ENCODE assay signal across 24 cellular contexts in genomic region chr9:72884521-72884920, GRCh38.
DNase-seq lines count a peak whose midpoint lies in the region; ATAC-seq, FAIRE-seq and TF ChIP-seq lines count a peak whose summit lies in the region.
"Had no signal": no experiment of that assay in that cellular context is flagged by ENCODE, and none has a peak within 500 bp of the region (broad histone marks: within the 10 kb centered on the region; RNA-seq: fewer than 3 reads in every experiment).

No MANE protein-coding gene starts in this region.

- TF ChIP-seq CTCF in bronchial epithelial cell (IDR thresholded peaks at IDR 0.05; ENCODE audit: insufficient read depth, low read length, severe bottlenecking) (no peak), transverse colon (IDR thresholded peaks at IDR 0.05) (no peak)

- H3K9ac ChIP-seq in mucosa of rectum (ENCODE audit: low read depth in 1 of 2, low read length in 2 of 2): no peak overlapping the region
- H3K9ac ChIP-seq: BLaER1 had no signal

- no peaks in the 10 kb centered on the region for H3K36me3 ChIP-seq in bronchial epithelial cell (ENCODE audit: control insufficient read depth, insufficient read depth, low read length)
- no peaks in the 10 kb centered on the region for H3K36me3 ChIP-seq in mucosa of rectum (ENCODE audit: control insufficient read depth in 2 of 2, insufficient read depth in 2 of 2, low read length in 2 of 2)
- no peaks in the 10 kb centered on the region for H3K36me3 ChIP-seq in transverse colon
- H3K36me3 ChIP-seq: BLaER1, HAP-1 had no signal

- peak overlapping the region; percentile 10 to 39 for H3K27ac ChIP-seq in mucosa of rectum (ENCODE audit: low read depth in 2 of 2, low read length in 2 of 2)
- H3K27ac ChIP-seq in transverse colon: peak overlapping the region in 3 of 4 donors; percentile 35 to 66 (median 62)
- H3K27ac ChIP-seq: 22Rv1, BLaER1, C4-2B had no signal

- intact Hi-C loops in transverse colon (cut with DNase I; ENCODE audit: low total_unique reads): no loop called here

- in situ Hi-C loops in transverse colon (cut with MboI; ENCODE audit: low pct_ligation_motif_present in 1 of 4, low pct_unique_long_range_greater_than_20kb in 1 of 4, low sequenced_read_pairs in 3 of 4): no loop called here

- H3K4me3 ChIP-seq in bronchial epithelial cell (ENCODE audit: low read depth, low read length): no peak overlapping the region
- no peak overlapping the region for H3K4me3 ChIP-seq in mucosa of rectum (ENCODE audit: low read length in 2 of 2)
- no peak overlapping the region for H3K4me3 ChIP-seq in transverse colon
- H3K4me3 ChIP-seq: BLaER1, HAP-1 had no signal

- WGBS in transverse colon (ENCODE audit: low coverage in 1 of 2), 2 donors: 41 to 56% methylated on average over 1 of the region's 1 CpG

- H3K9me3 ChIP-seq in mucosa of rectum (ENCODE audit: control insufficient read depth in 2 of 2, low read length in 2 of 2) (no peaks in the 10 kb centered on the region), transverse colon (no peaks in the 10 kb centered on the region)
- H3K9me3 ChIP-seq: HAP-1 had no signal

- H3K27me3 ChIP-seq in bronchial epithelial cell (ENCODE audit: control insufficient read depth, insufficient read depth, low read length): no peaks in the 10 kb centered on the region
- H3K27me3 ChIP-seq in mucosa of rectum (ENCODE audit: control insufficient read depth in 2 of 2, insufficient read depth in 2 of 2, low read length in 2 of 2): no peaks in the 10 kb centered on the region
- H3K27me3 ChIP-seq in transverse colon: no peaks in the 10 kb centered on the region
- H3K27me3 ChIP-seq: BLaER1 had no signal

- TF ChIP-seq POLR2A in transverse colon (IDR thresholded peaks at IDR 0.05): no peak

- H3K4me1 ChIP-seq in mucosa of rectum (ENCODE audit: control insufficient read depth in 2 of 2, insufficient read depth in 2 of 2, low read length in 2 of 2): no peaks in the 10 kb centered on the region
- peaks cover 0 to 27% (median 7%) of the 10 kb centered on the region in 4 donors for H3K4me1 ChIP-seq in transverse colon
- H3K4me1 ChIP-seq: BLaER1, HAP-1 had no signal

- TF ChIP-seq EP300 in transverse colon (IDR thresholded peaks at IDR 0.05; ENCODE audit: low read depth): no peak

- no peak for FAIRE-seq in bronchial epithelial cell (lab: Jason Lieb, UNC)
- FAIRE-seq: A204.1, D721Med, GM12891, GM18507, H54 had no signal

- DNase-seq in LoVo (ENCODE audit: low spot score) (peak; percentile 56), bronchial epithelial cell (ENCODE audit: low read depth) (peak; percentile 37), transverse colon (no peak), COLO829 (ENCODE audit: low spot score) (no peak), islet precursor cell (no peak)
- DNase-seq: CD4-positive, CD25-positive, alpha-beta regulatory T cell; CD8-positive, alpha-beta T cell; DMS 273 treated with DMSO at 0.1 percent for 48 hours; DMS79; GF-D8; GOT3; HFFc6 had no signal

- ATAC-seq in HG02973 (IDR thresholded peaks at IDR 0.05; ENCODE audit: unreplicated experiment): no peak
- ATAC-seq in HG02884 (IDR thresholded peaks at IDR 0.05; ENCODE audit: unreplicated experiment): no peak
- ATAC-seq: CD8-positive, alpha-beta T cell had no signal

Comparison
In these comparisons a context has a peak if more than half of its experiments do, and no peak if none do; other contexts are left out.
1. DNase-seq: peak in LoVo (single experiment) and bronchial epithelial cell (single experiment); none in transverse colon (single experiment), COLO829 (single experiment) and islet precursor cell (single experiment).